1 cellular context compared by ENCODE assay signal in genomic region chr21:32279377-32279680, GRCh38.
TF ChIP-seq lines count a peak whose summit lies in the region.

No MANE protein-coding gene starts in this region.

TF ChIP-seq in HCT116, 20 proteins besides CTCF, POLR2A, EP300 and RAD21:
- no peak for TF ChIP-seq ATF3 (IDR thresholded peaks at IDR 0.05)
- TF ChIP-seq CEBPB (IDR thresholded peaks at IDR 0.05; ENCODE audit: low read depth) = no peak
- no peak for TF ChIP-seq YY1 (IDR thresholded peaks at IDR 0.05; ENCODE audit: extremely low read depth, insufficient replicate concordance, low read depth, low read length)
- TF ChIP-seq SRF (IDR thresholded peaks at IDR 0.05; ENCODE audit: low read depth) = no peak
- TF ChIP-seq POLR2AphosphoS5 (IDR thresholded peaks at IDR 0.05; ENCODE audit: low read depth, low read length) = no peak
- TF ChIP-seq EZH2phosphoT487 (IDR thresholded peaks at IDR 0.05; ENCODE audit: borderline replicate concordance) = no peak
- TF ChIP-seq SP1 (IDR thresholded peaks at IDR 0.05; ENCODE audit: low read depth) = no peak
- no peak for TF ChIP-seq EGR1 (IDR thresholded peaks at IDR 0.05; ENCODE audit: low read depth)
- TF ChIP-seq, protein P1, sequence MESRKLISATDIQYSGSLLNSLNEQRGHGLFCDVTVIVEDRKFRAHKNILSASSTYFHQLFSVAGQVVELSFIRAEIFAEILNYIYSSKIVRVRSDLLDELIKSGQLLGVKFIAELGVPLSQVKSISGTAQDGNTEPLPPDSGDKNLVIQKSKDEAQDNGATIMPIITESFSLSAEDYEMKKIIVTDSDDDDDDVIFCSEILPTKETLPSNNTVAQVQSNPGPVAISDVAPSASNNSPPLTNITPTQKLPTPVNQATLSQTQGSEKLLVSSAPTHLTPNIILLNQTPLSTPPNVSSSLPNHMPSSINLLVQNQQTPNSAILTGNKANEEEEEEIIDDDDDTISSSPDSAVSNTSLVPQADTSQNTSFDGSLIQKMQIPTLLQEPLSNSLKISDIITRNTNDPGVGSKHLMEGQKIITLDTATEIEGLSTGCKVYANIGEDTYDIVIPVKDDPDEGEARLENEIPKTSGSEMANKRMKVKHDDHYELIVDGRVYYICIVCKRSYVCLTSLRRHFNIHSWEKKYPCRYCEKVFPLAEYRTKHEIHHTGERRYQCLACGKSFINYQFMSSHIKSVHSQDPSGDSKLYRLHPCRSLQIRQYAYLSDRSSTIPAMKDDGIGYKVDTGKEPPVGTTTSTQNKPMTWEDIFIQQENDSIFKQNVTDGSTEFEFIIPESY (IDR thresholded peaks at IDR 0.05; ENCODE audit: extremely low read depth, insufficient replicate concordance, low read length) = no peak
- TF ChIP-seq FOSL1 (IDR thresholded peaks at IDR 0.05; ENCODE audit: low read depth) = no peak
- TF ChIP-seq, protein P2, sequence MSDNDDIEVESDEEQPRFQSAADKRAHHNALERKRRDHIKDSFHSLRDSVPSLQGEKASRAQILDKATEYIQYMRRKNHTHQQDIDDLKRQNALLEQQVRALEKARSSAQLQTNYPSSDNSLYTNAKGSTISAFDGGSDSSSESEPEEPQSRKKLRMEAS (IDR thresholded peaks at IDR 0.05) = no peak
- TF ChIP-seq TCF7L2 (IDR thresholded peaks at IDR 0.05; ENCODE audit: borderline replicate concordance, extremely low read depth, insufficient read depth, insufficient read length) = no peak
- TF ChIP-seq JUND (IDR thresholded peaks at IDR 0.05) = no peak
- no peak for TF ChIP-seq ZNF274 (IDR thresholded peaks at IDR 0.05; ENCODE audit: low read depth, low read length)
- TF ChIP-seq, protein P3, sequence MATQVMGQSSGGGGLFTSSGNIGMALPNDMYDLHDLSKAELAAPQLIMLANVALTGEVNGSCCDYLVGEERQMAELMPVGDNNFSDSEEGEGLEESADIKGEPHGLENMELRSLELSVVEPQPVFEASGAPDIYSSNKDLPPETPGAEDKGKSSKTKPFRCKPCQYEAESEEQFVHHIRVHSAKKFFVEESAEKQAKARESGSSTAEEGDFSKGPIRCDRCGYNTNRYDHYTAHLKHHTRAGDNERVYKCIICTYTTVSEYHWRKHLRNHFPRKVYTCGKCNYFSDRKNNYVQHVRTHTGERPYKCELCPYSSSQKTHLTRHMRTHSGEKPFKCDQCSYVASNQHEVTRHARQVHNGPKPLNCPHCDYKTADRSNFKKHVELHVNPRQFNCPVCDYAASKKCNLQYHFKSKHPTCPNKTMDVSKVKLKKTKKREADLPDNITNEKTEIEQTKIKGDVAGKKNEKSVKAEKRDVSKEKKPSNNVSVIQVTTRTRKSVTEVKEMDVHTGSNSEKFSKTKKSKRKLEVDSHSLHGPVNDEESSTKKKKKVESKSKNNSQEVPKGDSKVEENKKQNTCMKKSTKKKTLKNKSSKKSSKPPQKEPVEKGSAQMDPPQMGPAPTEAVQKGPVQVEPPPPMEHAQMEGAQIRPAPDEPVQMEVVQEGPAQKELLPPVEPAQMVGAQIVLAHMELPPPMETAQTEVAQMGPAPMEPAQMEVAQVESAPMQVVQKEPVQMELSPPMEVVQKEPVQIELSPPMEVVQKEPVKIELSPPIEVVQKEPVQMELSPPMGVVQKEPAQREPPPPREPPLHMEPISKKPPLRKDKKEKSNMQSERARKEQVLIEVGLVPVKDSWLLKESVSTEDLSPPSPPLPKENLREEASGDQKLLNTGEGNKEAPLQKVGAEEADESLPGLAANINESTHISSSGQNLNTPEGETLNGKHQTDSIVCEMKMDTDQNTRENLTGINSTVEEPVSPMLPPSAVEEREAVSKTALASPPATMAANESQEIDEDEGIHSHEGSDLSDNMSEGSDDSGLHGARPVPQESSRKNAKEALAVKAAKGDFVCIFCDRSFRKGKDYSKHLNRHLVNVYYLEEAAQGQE (IDR thresholded peaks at IDR 0.05; ENCODE audit: low read depth) = no peak
- TF ChIP-seq CBX3 (IDR thresholded peaks at IDR 0.05; ENCODE audit: low read depth) = no peak
